8 cellular contexts compared by ENCODE assay signal in the genomic region with DNA sequence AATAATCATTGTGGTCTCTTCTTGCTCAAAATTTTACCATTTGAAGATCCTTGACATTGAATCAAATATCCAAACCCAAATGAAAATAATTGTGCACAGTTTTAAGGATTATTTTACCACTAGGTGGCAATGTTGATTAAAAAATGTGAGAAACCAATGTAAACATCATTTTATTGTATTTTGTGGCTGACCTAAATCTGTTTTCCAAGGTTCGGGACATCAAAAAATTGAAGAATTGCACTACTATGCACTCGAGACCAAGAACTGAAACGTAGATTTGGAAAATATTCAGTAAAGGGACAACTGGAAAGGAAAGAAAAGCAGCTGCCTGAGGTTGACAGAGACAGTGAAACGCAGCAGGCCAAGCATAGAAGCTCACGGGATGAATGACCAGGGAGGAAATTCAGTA.
DNase-seq lines count a peak whose midpoint lies in the region; ATAC-seq, FAIRE-seq and TF ChIP-seq lines count a peak whose summit lies in the region.

No MANE protein-coding gene starts in this region.

- DNase-seq in D721Med (ENCODE audit: insufficient read length, low spot score) (no peak), MCF 10A (ENCODE audit: unreplicated experiment) (peak; percentile 41), HepG2 (ENCODE audit: low spot score) (peak; percentile 11), KG1 (lab: John Stamatoyannopoulos, UW) (no peak), posterior cingulate gyrus (no peak), 8988T (no peak)

- TF ChIP-seq EP300 in HepG2 (IDR thresholded peaks at IDR 0.05; ENCODE audit: low read depth in 2 of 2, low read length in 2 of 2) = no peak
- TF ChIP-seq EP300 in HepG2 (CRISPR knock-in tag; IDR thresholded peaks at IDR 0.05; ENCODE audit: borderline replicate concordance) = no peak

- intact Hi-C loops in MCF 10A (cut with micrococcal nuclease) = loop anchor here (1.0 kb wide), 1 partner anchor 25 kb away; no protein-coding TSS in a partner anchor
- intact Hi-C loops in HepG2 (cut with micrococcal nuclease; ENCODE audit: unreplicated experiment) = loop anchor here (1.0 to 5.0 kb wide), 4 partner anchors 88 to 986 kb away; no protein-coding TSS in a partner anchor
- intact Hi-C loops in posterior cingulate gyrus (cut with DNase I) = loop anchor here (10.0 kb wide), 1 partner anchor 664 kb away; no protein-coding TSS in a partner anchor

- H3K4me3 ChIP-seq in KMS-11 (IDR thresholded peaks at IDR 0.05; ENCODE audit: insufficient read depth, low read depth, low read length) (no peak overlapping the region), HepG2 (replicated peaks in 1 of 3; ENCODE audit: insufficient read depth in 1 of 3, low read depth in 2 of 3, low read length in 3 of 3) (no peak overlapping the region)

- CTCF ChIA-PET in MCF 10A (lab: Yijun Ruan, JAX) = interaction anchor here (0.7 to 2.5 kb wide), 17 partner anchors 8 to 890 kb away, joined by 3 to 18 read pairs (median 6); no protein-coding TSS in a partner anchor
- CTCF ChIA-PET in HepG2 (lab: Yijun Ruan, JAX; ENCODE audit: low intra/inter-chr PET ratio, low total read pairs) = interaction anchor here (1.3 to 1.7 kb wide), 2 partner anchors 665 to 1985 kb away, joined by 3 to 7 read pairs; no protein-coding TSS in a partner anchor

- TF ChIP-seq CTCF in D721Med (IDR thresholded peaks at IDR 0.05; ENCODE audit: insufficient read depth, missing control alignments) (peak; percentile 46), KMS-11 (conservative IDR thresholded peaks at IDR 0.05; ENCODE audit: low read depth, low read length) (peak; percentile 89), MCF 10A (IDR thresholded peaks at IDR 0.05; ENCODE audit: unreplicated experiment) (peak; percentile 35), HepG2 (CRISPR knock-in tag; IDR thresholded peaks at IDR 0.05) (peak; percentile 56)

- H3K27ac ChIP-seq in KMS-11 = no peak overlapping the region
- H3K27ac ChIP-seq in HepG2 (ENCODE audit: extremely low read length, insufficient read depth, low read length) = no peak overlapping the region

- peak; percentile 27; the same call in 1 of the 3 replicates for ATAC-seq in HepG2
- no peak for ATAC-seq in HG03439 (IDR thresholded peaks at IDR 0.05; ENCODE audit: unreplicated experiment)

- in situ Hi-C loops in HepG2 (cut with HindIII; ENCODE audit: extremely low pct_ligation_motif_present, low pct_unique_long_range_greater_than_20kb) = loop anchor here (10.0 kb wide), 1 partner anchor 644 kb away; no protein-coding TSS in a partner anchor

- H3K4me1 ChIP-seq in KMS-11 (ENCODE audit: low read depth, poor library complexity, severe bottlenecking) (peaks cover 25% of the 10 kb centered on the region), HepG2 (ENCODE audit: insufficient read depth, low read length) (no peaks in the 10 kb centered on the region)

- H3K27me3 Mint-ChIP-seq in MCF 10A (ENCODE audit: insufficient read depth, unreplicated experiment) = no peaks in the 10 kb centered on the region

- peak; percentile 83 for FAIRE-seq in D721Med (lab: Jason Lieb, UNC)
- FAIRE-seq in HepG2 (lab: Jason Lieb, UNC) = peak; percentile 23

- H3K27me3 ChIP-seq in KMS-11 (ENCODE audit: insufficient read depth, low read depth) = no peaks in the 10 kb centered on the region
- H3K27me3 ChIP-seq in HepG2 (ENCODE audit: control insufficient read depth in 1 of 2, insufficient read depth in 2 of 2, low read length in 2 of 2) = no peaks in the 10 kb centered on the region

- no peaks in the 10 kb centered on the region for H3K36me3 ChIP-seq in KMS-11 (ENCODE audit: insufficient read depth)
- no peaks in the 10 kb centered on the region for H3K36me3 ChIP-seq in HepG2 (replicated peaks in 1 of 2; ENCODE audit: control insufficient read depth in 1 of 2, insufficient read depth in 2 of 2, low read length in 2 of 2)

- H3K4me3 Mint-ChIP-seq in MCF 10A (ENCODE audit: unreplicated experiment) = peak overlapping the region; percentile 37

- H3K27ac Mint-ChIP-seq in MCF 10A (ENCODE audit: low read depth, unreplicated experiment) = peak overlapping the region; percentile 95

- WGBS in HepG2 (ENCODE audit: low lambda C conversion rate) = 23% methylated on average over 5 of the region's 5 CpGs

- peak overlapping the region; percentile 31; the same call in 1 of the 2 replicates for H3K4me2 ChIP-seq in KMS-11
- no peak overlapping the region for H3K4me2 ChIP-seq in HepG2 (ENCODE audit: low read depth, low read length)

- H3K4me1 Mint-ChIP-seq in MCF 10A (ENCODE audit: insufficient read depth, unreplicated experiment) = peaks cover 69% of the 10 kb centered on the region

- H4K20me1 ChIP-seq in KMS-11 (ENCODE audit: insufficient read depth) (no peaks in the 10 kb centered on the region), HepG2 (ENCODE audit: insufficient read depth, low read length) (no peaks in the 10 kb centered on the region)

- H3K79me2 ChIP-seq in KMS-11 (ENCODE audit: insufficient read depth, low read depth) (no peaks in the 10 kb centered on the region), HepG2 (ENCODE audit: insufficient read depth, low read length) (no peaks in the 10 kb centered on the region)

- BruUV-seq in MCF 10A (replicated peaks; lab: Mats Ljungman, UMichigan) (no TSS peak), HepG2 (replicated peaks; lab: Mats Ljungman, UMichigan) (no TSS peak)

- H3K36me3 Mint-ChIP-seq in MCF 10A (ENCODE audit: insufficient read depth, unreplicated experiment) = peaks cover 9% of the 10 kb centered on the region

- H3K9ac ChIP-seq in KMS-11 (no peak overlapping the region), HepG2 (ENCODE audit: insufficient read depth, low read depth, low read length) (no peak overlapping the region)

- peak overlapping the region; percentile 33; the same call in 1 of the 2 replicates for H2AFZ ChIP-seq in KMS-11 (ENCODE audit: low read depth)
- H2AFZ ChIP-seq in HepG2 (ENCODE audit: low read length) = no peak overlapping the region

- TF ChIP-seq RAD21 in HepG2 (CRISPR knock-in tag; IDR thresholded peaks at IDR 0.05) = no peak

- no peaks in the 10 kb centered on the region for H3K9me3 Mint-ChIP-seq in MCF 10A (ENCODE audit: unreplicated experiment)

- H3K9me3 ChIP-seq in HepG2 (ENCODE audit: low read length) = no peaks in the 10 kb centered on the region

- TF ChIP-seq POLR2A in HepG2 (IDR thresholded peaks at IDR 0.05; ENCODE audit: insufficient read depth in 1 of 2, low read depth in 2 of 2, low read length in 2 of 2) = no peak

- POLR2A ChIA-PET in MCF 10A (lab: Yijun Ruan, JAX) (interaction anchor here (0.8 to 5.9 kb wide), 15 partner anchors 8 to 637 kb away, joined by 3 to 70 read pairs (median 5); no protein-coding TSS in a partner anchor), HepG2 (lab: Yijun Ruan, JAX) (no interaction called here)

TF ChIP-seq in HepG2, 621 proteins besides CTCF, POLR2A, EP300 and RAD21 (continues in another document):
- TF ChIP-seq, protein P1, sequence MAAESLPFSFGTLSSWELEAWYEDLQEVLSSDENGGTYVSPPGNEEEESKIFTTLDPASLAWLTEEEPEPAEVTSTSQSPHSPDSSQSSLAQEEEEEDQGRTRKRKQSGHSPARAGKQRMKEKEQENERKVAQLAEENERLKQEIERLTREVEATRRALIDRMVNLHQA (CRISPR knock-in tag; IDR thresholded peaks at IDR 0.05) = no peak
- TF ChIP-seq ZNF33A (CRISPR knock-in tag; IDR thresholded peaks at IDR 0.05; ENCODE audit: borderline replicate concordance) = no peak
- no peak for TF ChIP-seq SIX4 (CRISPR knock-in tag; IDR thresholded peaks at IDR 0.05)
- no peak for TF ChIP-seq ZNF777 (CRISPR knock-in tag; IDR thresholded peaks at IDR 0.05)
- TF ChIP-seq, protein P2, sequence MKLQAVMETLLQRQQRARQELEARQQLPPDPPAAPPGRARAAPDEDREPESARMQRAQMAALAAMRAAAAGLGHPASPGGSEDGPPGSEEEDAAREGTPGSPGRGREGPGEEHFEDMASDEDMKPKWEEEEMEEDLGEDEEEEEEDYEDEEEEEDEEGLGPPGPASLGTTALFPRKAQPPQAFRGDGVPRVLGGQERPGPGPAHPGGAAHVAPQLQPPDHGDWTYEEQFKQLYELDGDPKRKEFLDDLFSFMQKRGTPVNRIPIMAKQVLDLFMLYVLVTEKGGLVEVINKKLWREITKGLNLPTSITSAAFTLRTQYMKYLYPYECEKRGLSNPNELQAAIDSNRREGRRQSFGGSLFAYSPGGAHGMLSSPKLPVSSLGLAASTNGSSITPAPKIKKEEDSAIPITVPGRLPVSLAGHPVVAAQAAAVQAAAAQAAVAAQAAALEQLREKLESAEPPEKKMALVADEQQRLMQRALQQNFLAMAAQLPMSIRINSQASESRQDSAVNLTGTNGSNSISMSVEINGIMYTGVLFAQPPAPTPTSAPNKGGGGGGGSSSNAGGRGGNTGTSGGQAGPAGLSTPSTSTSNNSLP (IDR thresholded peaks at IDR 0.05; ENCODE audit: low read depth, low read length) = peak; percentile 66; the same call in 1 of the 2 replicates
- TF ChIP-seq POLR2AphosphoS2 (IDR thresholded peaks at IDR 0.05; ENCODE audit: low read depth, low read length) = no peak
- TF ChIP-seq HOXA9 (CRISPR knock-in tag; IDR thresholded peaks at IDR 0.05; ENCODE audit: borderline replicate concordance) = no peak
- peak; percentile 63 for TF ChIP-seq FOXA3 (CRISPR knock-in tag; IDR thresholded peaks at IDR 0.05)
- TF ChIP-seq, protein P3, sequence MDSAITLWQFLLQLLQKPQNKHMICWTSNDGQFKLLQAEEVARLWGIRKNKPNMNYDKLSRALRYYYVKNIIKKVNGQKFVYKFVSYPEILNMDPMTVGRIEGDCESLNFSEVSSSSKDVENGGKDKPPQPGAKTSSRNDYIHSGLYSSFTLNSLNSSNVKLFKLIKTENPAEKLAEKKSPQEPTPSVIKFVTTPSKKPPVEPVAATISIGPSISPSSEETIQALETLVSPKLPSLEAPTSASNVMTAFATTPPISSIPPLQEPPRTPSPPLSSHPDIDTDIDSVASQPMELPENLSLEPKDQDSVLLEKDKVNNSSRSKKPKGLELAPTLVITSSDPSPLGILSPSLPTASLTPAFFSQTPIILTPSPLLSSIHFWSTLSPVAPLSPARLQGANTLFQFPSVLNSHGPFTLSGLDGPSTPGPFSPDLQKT (CRISPR knock-in tag; IDR thresholded peaks at IDR 0.05; ENCODE audit: borderline replicate concordance) = no peak
- TF ChIP-seq CREB1 (IDR thresholded peaks at IDR 0.05) = no peak
- no peak for TF ChIP-seq CREB1 (CRISPR knock-in tag; IDR thresholded peaks at IDR 0.05)
- no peak for TF ChIP-seq KAT8 (CRISPR knock-in tag; IDR thresholded peaks at IDR 0.05)
- TF ChIP-seq SETDB1 (CRISPR knock-in tag; IDR thresholded peaks at IDR 0.05; ENCODE audit: borderline replicate concordance) = no peak
- TF ChIP-seq ZNF274 (CRISPR knock-in tag; IDR thresholded peaks at IDR 0.05) = no peak
- no peak for TF ChIP-seq HDAC6 (IDR thresholded peaks at IDR 0.05; ENCODE audit: low read depth, low read length)
- no peak for TF ChIP-seq TBX2 (CRISPR knock-in tag; IDR thresholded peaks at IDR 0.05; ENCODE audit: borderline replicate concordance)
- no peak for TF ChIP-seq FOXA1 (IDR thresholded peaks at IDR 0.05)
- TF ChIP-seq FOXA1 (CRISPR knock-in tag; IDR thresholded peaks at IDR 0.05) = 0 out of 2 replicates have a peak, but pooled peaks have one; percentile 47
- TF ChIP-seq SRSF1 (optimal IDR thresholded peaks at IDR 0.05; ENCODE audit: low read depth, low read length) = no peak
- no peak for TF ChIP-seq ZZZ3 (CRISPR knock-in tag; IDR thresholded peaks at IDR 0.05; ENCODE audit: borderline replicate concordance)

Comparison
In these comparisons a context has a peak if more than half of its experiments do, and no peak if none do; other contexts are left out.
1. DNase-seq: peak in MCF 10A (single experiment) and HepG2 (single experiment); none in D721Med (single experiment), KG1 (single experiment), posterior cingulate gyrus (0 of 10) and 8988T (single experiment).
2. CTCF ChIP-seq: peak in every context shown above with its lines; median percentile 89 in KMS-11; 56 in HepG2; 46 in D721Med; 35 in MCF 10A.